Comparison of ENCODE assay signal across 11 cellular contexts in genomic region chr7:130182990-130183389, GRCh38. TPM values are rescaled to one million over a fixed set of nuclear protein-coding genes. Genes with fewer than 3 reads are reported as not detected.
DNase-seq lines count a peak whose midpoint lies in the region; ATAC-seq and TF ChIP-seq lines count a peak whose summit lies in the region.
"Had no signal": no experiment of that assay in that cellular context is flagged by ENCODE, and none has a peak within 500 bp of the region (broad histone marks: within the 10 kb centered on the region; RNA-seq: fewer than 3 reads in every experiment).

No MANE protein-coding gene starts in this region.

- in situ Hi-C loops in GM13976 (cut with MboI; ENCODE audit: low sequenced_read_pairs, unreplicated experiment), result no loop called here

- TF ChIP-seq POLR2A in testis (IDR thresholded peaks at IDR 0.05), result no peak

- intact Hi-C loops in testis (cut with DNase I; ENCODE audit: low total_unique reads), result no loop called here

- ATAC-seq in GM19035 (IDR thresholded peaks at IDR 0.05; ENCODE audit: unreplicated experiment), result peak; percentile 67
- ATAC-seq in HG02642 (IDR thresholded peaks at IDR 0.05; ENCODE audit: poor library complexity, unreplicated experiment), result peak; percentile 78
- ATAC-seq in HG03521 (IDR thresholded peaks at IDR 0.05; ENCODE audit: unreplicated experiment), result peak; percentile 53

- H3K9me3 ChIP-seq in testis, result no peaks in the 10 kb centered on the region

- no peaks in the 10 kb centered on the region for H3K36me3 ChIP-seq in testis (ENCODE audit: low read depth, missing control alignments)

- H3K4me3 ChIP-seq in testis, result no peak overlapping the region
- H3K4me3 ChIP-seq in coronary artery, result no peak overlapping the region

- no peaks in the 10 kb centered on the region for H3K4me1 ChIP-seq in testis

- TF ChIP-seq CTCF in GM13976 (IDR thresholded peaks at IDR 0.05; ENCODE audit: borderline replicate concordance, control extremely low read depth, extremely low read depth, insufficient read depth, missing control alignments) (no peak), testis (IDR thresholded peaks at IDR 0.05) (no peak), coronary artery (IDR thresholded peaks at IDR 0.05) (no peak)

- no peaks in the 10 kb centered on the region for H3K27me3 ChIP-seq in testis

- WGBS in testis, 2 donors, result 86 to 87% methylated on average over 2 of the region's 2 CpGs

- H3K27ac ChIP-seq in testis, result no peak overlapping the region
- no peak overlapping the region for H3K27ac ChIP-seq in coronary artery
- H3K27ac ChIP-seq: epithelial cell of prostate had no signal

- DNase-seq in GM13976 (ENCODE audit: low spot score) (peak; percentile 40), testis (no peak), coronary artery (ENCODE audit: low spot score) (no peak), NCI-H446 (lab: John Stamatoyannopoulos, UW) (no peak), NCI-H128 (lab: John Stamatoyannopoulos, UW; ENCODE audit: unreplicated experiment) (no peak)
- DNase-seq: NCI-H510A treated with DMSO at 0.1 percent for 48 hours had no signal

RNA-seq across cellular contexts. Expression of gene TMEM209, which starts 22.2 kb away (rescaled TPM):
- total RNA-seq in testis, result 10 to 100 TPM; 28.4 to 37.5 TPM
- 33.8 TPM for polyA plus RNA-seq in testis (ENCODE audit: insufficient read depth, low read depth, low replicate concordance)

RNA-seq across cellular contexts. Expression of gene SSMEM1, which starts 24.7 kb away (rescaled TPM):
- total RNA-seq in testis, result 10 to 100 TPM; 17.8 to 34.8 TPM
- polyA plus RNA-seq in testis (ENCODE audit: insufficient read depth, low read depth, low replicate concordance), result 61.0 TPM
- total RNA-seq: skeletal muscle tissue had no signal
